In genomic region chr1:43908858-43909257, GRCh38 we compare ENCODE assay signal across 26 cellular contexts. TPM values are rescaled to one million over a fixed set of nuclear protein-coding genes. Genes with fewer than 3 reads are reported as not detected.
DNase-seq lines count a peak whose midpoint lies in the region; ATAC-seq and TF ChIP-seq lines count a peak whose summit lies in the region.
"Had no signal": no experiment of that assay in that cellular context is flagged by ENCODE, and none has a peak within 500 bp of the region (broad histone marks: within the 10 kb centered on the region; RNA-seq: fewer than 3 reads in every experiment).

No MANE protein-coding gene starts in this region.

- H3K9ac ChIP-seq in SK-N-SH, result no peak overlapping the region

- no peaks in the 10 kb centered on the region for H3F3A ChIP-seq in SK-N-SH (replicated peaks; ENCODE audit: insufficient read depth)

- H3K27me3 Mint-ChIP-seq in nephron progenitor cell (ENCODE audit: low read depth, poor library complexity), result peaks cover 9% of the 10 kb centered on the region
- H3K27me3 Mint-ChIP-seq: activated CD4-positive, alpha-beta T cell treated with anti-CD3 and anti-CD28 coated beads for 36 hours; activated naive CD8-positive, alpha-beta T cell treated with anti-CD3 and anti-CD28 coated beads for 36 hours; activated T-helper 17 cell treated with anti-CD3 and anti-CD28 coated beads, Interleukin-2, amount 50 U/mL, for 72 hours; stimulated activated naive CD8-positive, alpha-beta T cell treated with anti-CD3 and anti-CD28 coated beads, Interleukin-15, Interleukin-2, amounts not matched to agents 100 ng/mL and 50 ng/mL, for 24 hours had no signal

- peak overlapping the region in 1 of 2 experiments; percentile 60; a peak in 1 of 4 replicates for H3K27ac ChIP-seq in SK-N-SH (ENCODE audit: low read depth in 2 of 2, low read length in 1 of 2)
- H3K27ac ChIP-seq: colonic mucosa, tibial nerve had no signal

- CTCF ChIA-PET in SK-N-SH (lab: Yijun Ruan, JAX), result interaction anchor here (1.0 to 16.3 kb wide), 4 partner anchors 8 to 128 kb away, joined by 4 to 175 read pairs (median 4); partner anchors contain the start of gene ARTN

- H3K9me3 Mint-ChIP-seq in nephron progenitor cell, result peaks cover 4% of the 10 kb centered on the region
- H3K9me3 Mint-ChIP-seq: activated naive CD8-positive, alpha-beta T cell treated with anti-CD3 and anti-CD28 coated beads for 36 hours; immature natural killer cell; stimulated activated naive CD8-positive, alpha-beta T cell treated with anti-CD3 and anti-CD28 coated beads, Interleukin-15, Interleukin-2, amounts not matched to agents 100 ng/mL and 50 ng/mL, for 24 hours had no signal

- H3K4me2 ChIP-seq in SK-N-SH, result no peak overlapping the region

- no peaks in the 10 kb centered on the region for H3K79me2 ChIP-seq in SK-N-SH (ENCODE audit: insufficient read depth)

- DNase-seq in SK-N-SH (no peak), NCI-H69 (lab: John Stamatoyannopoulos, UW) (peak; percentile 12), astrocyte of the spinal cord (ENCODE audit: low read depth, low spot score) (no peak), nephron progenitor cell (no peak), HuH-7.5 (ENCODE audit: low spot score) (no peak), C1 segment of cervical spinal cord (lab: John Stamatoyannopoulos, UW) (no peak)
- DNase-seq: ACHN; activated CD4-positive, alpha-beta T cell treated with anti-CD3 and anti-CD28 coated beads for 36 hours; activated naive CD8-positive, alpha-beta T cell treated with anti-CD3 and anti-CD28 coated beads for 36 hours; colonic mucosa; DMS 273 treated with DMSO at 0.1 percent for 48 hours; GDM1; immature natural killer cell; left ventricle myocardium superior; NCI-H1092 treated with DMSO at 0.1 percent for 48 hours; NCI-H2029 treated with DMSO at 0.1 percent for 48 hours; NCI-H526 treated with DMSO at 0.1 percent for 48 hours; stimulated activated CD4-positive, alpha-beta T cell treated with anti-CD3 and anti-CD28 coated beads, Interleukin-4, amount 100 ng/mL, for 24 hours; T1000 had no signal

- H3K4me3 ChIP-seq in SK-N-SH (ENCODE audit: low read depth in 2 of 2, low read length in 1 of 2) (no peak overlapping the region), astrocyte of the spinal cord (ENCODE audit: low read depth, low read length) (no peak overlapping the region)
- H3K4me3 ChIP-seq: colonic mucosa, tibial nerve had no signal

- no peaks in the 10 kb centered on the region for H3K9me2 ChIP-seq in SK-N-SH

- H3K27ac Mint-ChIP-seq in nephron progenitor cell, result peak overlapping the region; percentile 18
- H3K27ac Mint-ChIP-seq: activated CD4-positive, alpha-beta T cell treated with anti-CD3 and anti-CD28 coated beads for 36 hours; activated naive CD8-positive, alpha-beta T cell treated with anti-CD3 and anti-CD28 coated beads for 36 hours; stimulated activated naive CD8-positive, alpha-beta T cell treated with anti-CD3 and anti-CD28 coated beads, Interleukin-15, Interleukin-2, amounts not matched to agents 100 ng/mL and 50 ng/mL, for 24 hours had no signal

- H3K27me3 ChIP-seq in SK-N-SH (ENCODE audit: insufficient read depth), result no peaks in the 10 kb centered on the region
- H3K27me3 ChIP-seq: colonic mucosa, tibial nerve had no signal

- H3K9me3 ChIP-seq in SK-N-SH, result no peaks in the 10 kb centered on the region
- H3K9me3 ChIP-seq: colonic mucosa, tibial nerve had no signal

- in situ Hi-C loops in astrocyte of the spinal cord (cut with HindIII; ENCODE audit: low sequenced_read_pairs), result no loop called here

- H3K4me1 Mint-ChIP-seq in nephron progenitor cell, result peaks cover 21% of the 10 kb centered on the region
- H3K4me1 Mint-ChIP-seq: activated CD4-positive, alpha-beta T cell treated with anti-CD3 and anti-CD28 coated beads for 36 hours; activated naive CD8-positive, alpha-beta T cell treated with anti-CD3 and anti-CD28 coated beads for 36 hours; CD14-positive monocyte; immature natural killer cell had no signal

- no peaks in the 10 kb centered on the region for H4K20me1 ChIP-seq in SK-N-SH (ENCODE audit: insufficient read depth)

- peaks cover 16% of the 10 kb centered on the region for H3K36me3 Mint-ChIP-seq in nephron progenitor cell (ENCODE audit: low read depth)
- H3K36me3 Mint-ChIP-seq: activated naive CD8-positive, alpha-beta T cell treated with anti-CD3 and anti-CD28 coated beads for 36 hours had no signal

- peaks cover 0 to 4% of the 10 kb centered on the region in 2 experiments for H3K36me3 ChIP-seq in SK-N-SH (replicated peaks in 1 of 2; ENCODE audit: control insufficient read depth in 1 of 2, insufficient read depth in 2 of 2, low read length in 1 of 2)
- H3K36me3 ChIP-seq: colonic mucosa had no signal

- no peak for TF ChIP-seq EP300 in SK-N-SH (IDR thresholded peaks at IDR 0.05; ENCODE audit: borderline replicate concordance in 1 of 2, low read depth in 1 of 2, low read length in 1 of 2)

- TF ChIP-seq CTCF in SK-N-SH (IDR thresholded peaks at IDR 0.05) (no peak), astrocyte of the spinal cord (IDR thresholded peaks at IDR 0.05; ENCODE audit: low read depth, low read length) (peak; percentile 18), nephron progenitor cell (IDR thresholded peaks at IDR 0.05) (no peak)

- ATAC-seq in SK-N-SH treated with all-trans-retinoic acid at 6 μM for 48 hours (no peak), GM19397 (IDR thresholded peaks at IDR 0.05; ENCODE audit: unreplicated experiment) (no peak)
- ATAC-seq: activated CD4-positive, alpha-beta T cell treated with anti-CD3 and anti-CD28 coated beads for 36 hours; activated T-helper 17 cell treated with anti-CD3 and anti-CD28 coated beads, Interleukin-2, amount 50 U/mL, for 72 hours; left ventricle myocardium superior; Panc1 had no signal

- peaks cover 14 to 33% of the 10 kb centered on the region in 2 experiments; a peak in 3 of 4 replicates for H3K4me1 ChIP-seq in SK-N-SH (ENCODE audit: control insufficient read depth in 1 of 2, insufficient read depth in 2 of 2, low read depth in 1 of 2, low read length in 1 of 2)
- H3K4me1 ChIP-seq: colonic mucosa had no signal

- POLR2A ChIA-PET in SK-N-SH (lab: Yijun Ruan, JAX), result no interaction called here

- TF ChIP-seq RAD21 in SK-N-SH (IDR thresholded peaks at IDR 0.05; ENCODE audit: low read length), result peak; percentile 52

- no peak overlapping the region for H2AFZ ChIP-seq in SK-N-SH (ENCODE audit: low read depth)

- WGBS in SK-N-SH (ENCODE audit: low lambda C conversion rate), result 88% methylated on average over 5 of the region's 5 CpGs

- H3K4me3 Mint-ChIP-seq in nephron progenitor cell, result no peak overlapping the region
- H3K4me3 Mint-ChIP-seq: activated CD4-positive, alpha-beta T cell treated with anti-CD3 and anti-CD28 coated beads for 36 hours; activated naive CD8-positive, alpha-beta T cell treated with anti-CD3 and anti-CD28 coated beads for 36 hours; activated T-helper 17 cell treated with anti-CD3 and anti-CD28 coated beads, Interleukin-2, amount 50 U/mL, for 72 hours; CD14-positive monocyte; immature natural killer cell; stimulated activated naive CD8-positive, alpha-beta T cell treated with anti-CD3 and anti-CD28 coated beads, Interleukin-15, Interleukin-2, amounts not matched to agents 100 ng/mL and 50 ng/mL, for 24 hours had no signal

TF ChIP-seq in SK-N-SH, 30 proteins besides CTCF, POLR2A, EP300 and RAD21:
- TF ChIP-seq SMC3 (IDR thresholded peaks at IDR 0.05; ENCODE audit: low read depth, low read length), result peak; percentile 8; the same call in 1 of the 2 replicates
- no peak for TF ChIP-seq JUND (IDR thresholded peaks at IDR 0.05)
TF ChIP-seq in SK-N-SH: peak in this region for 1.

TF ChIP-seq in SK-N-SH treated with all-trans-retinoic acid at 6 μM for 48 hours, 23 proteins besides CTCF, POLR2A, EP300 and RAD21:
- TF ChIP-seq ZFP30 (CRISPR knock-in tag; IDR thresholded peaks at IDR 0.05) (no peak), PPARA (CRISPR knock-in tag; IDR thresholded peaks at IDR 0.05; ENCODE audit: borderline replicate concordance) (no peak), RARB (CRISPR knock-in tag; IDR thresholded peaks at IDR 0.05) (no peak), CREB5 (CRISPR knock-in tag; IDR thresholded peaks at IDR 0.05; ENCODE audit: low read depth) (no peak), BACH2 (CRISPR knock-in tag; IDR thresholded peaks at IDR 0.05; ENCODE audit: borderline replicate concordance) (no peak), ZC3H10 (CRISPR knock-in tag; IDR thresholded peaks at IDR 0.05) (no peak), GLIS3 (CRISPR knock-in tag; IDR thresholded peaks at IDR 0.05) (no peak), ZNF565 (CRISPR knock-in tag; conservative IDR thresholded peaks at IDR 0.05; ENCODE audit: low read depth) (no peak), SNAI2 (CRISPR knock-in tag; IDR thresholded peaks at IDR 0.05) (no peak)

RNA-seq across cellular contexts. Expression of gene ARTN, which starts 24.7 kb away (rescaled TPM):
- 0.26 and 0.69 TPM in 2 replicates for polyA plus RNA-seq in SK-N-SH (2012; rRNA removed)
- 0.17 TPM in 1 of 2 replicates, not detected in the other for polyA plus RNA-seq in SK-N-SH (2012; cell fraction: cytosol; rRNA removed)
- polyA plus RNA-seq in SK-N-SH (2012; cell fraction: nucleus; rRNA removed), result 3.6 and 6.6 TPM in 2 replicates
- polyA plus RNA-seq: CD14-positive monocyte, immature natural killer cell had no signal

RNA-seq across cellular contexts. Expression of gene IPO13, which starts 37.9 kb away (rescaled TPM):
- 15.5 and 16.7 TPM in 2 replicates for polyA plus RNA-seq in SK-N-SH (2012; rRNA removed)
- 6.2 and 9.5 TPM in 2 replicates for polyA plus RNA-seq in SK-N-SH (2012; cell fraction: cytosol; rRNA removed)
- 52.6 and 55.7 TPM in 2 replicates for polyA plus RNA-seq in SK-N-SH (2012; cell fraction: nucleus; rRNA removed)
